In the genomic region with DNA sequence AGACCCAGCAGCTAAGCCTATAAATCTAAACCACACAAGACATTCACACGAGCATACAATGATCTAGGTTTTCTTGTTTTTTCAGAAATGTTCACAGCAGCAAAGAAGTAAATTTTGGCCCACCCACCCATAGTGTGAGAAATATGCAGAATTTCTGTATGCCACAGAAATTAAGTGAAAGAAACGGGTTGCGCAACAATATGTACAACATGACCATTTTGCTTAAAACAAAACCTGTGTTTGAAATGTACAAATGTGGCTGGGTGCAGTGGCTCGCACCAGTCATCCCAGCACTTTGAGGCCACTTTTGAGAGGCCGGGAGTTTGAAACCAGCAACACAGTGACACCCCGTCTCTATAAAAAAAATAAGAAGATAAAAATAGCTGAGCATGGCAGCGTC, we compare ENCODE assay signal across 27 cellular contexts. TPM values are rescaled to one million over a fixed set of nuclear protein-coding genes. Genes with fewer than 3 reads are reported as not detected.
"Had no signal": no experiment of that assay in that cellular context is flagged by ENCODE, and none has a peak within 500 bp of the region (broad histone marks: within the 10 kb centered on the region; RNA-seq: fewer than 3 reads in every experiment).

No MANE protein-coding gene starts in this region.

- H3K4me1 ChIP-seq: breast epithelium, gastrocnemius medialis, left ventricle myocardium inferior, pancreas, psoas muscle, upper lobe of right lung had no signal

- ATAC-seq: activated CD8-positive, alpha-beta T cell treated with anti-CD3 and anti-CD28 coated beads for 36 hours; activated naive CD4-positive, alpha-beta T cell treated with anti-CD3 and anti-CD28 coated beads, Interleukin-2, amount 50 U/mL, for 72 hours; activated T-cell treated with anti-CD3 and anti-CD28 coated beads, Interleukin-2, amount 50 U/mL, for 72 hours; gastrocnemius medialis; pancreas; psoas muscle; stimulated activated memory B cell treated with anti-CD40 and anti-IgM and Interleukin-4, amounts not matched to agents 10 μg/mL and 1 μg/mL and 100 μg/mL, for 72 hours; stimulated activated naive CD8-positive, alpha-beta T cell treated with anti-CD3 and anti-CD28 coated beads, Interleukin-15, amount 100 ng/mL, for 72 hours; T-helper 17 cell; upper lobe of right lung had no signal

- H3K4me3 Mint-ChIP-seq: activated CD8-positive, alpha-beta T cell treated with anti-CD3 and anti-CD28 coated beads for 36 hours; activated T-cell treated with anti-CD3 and anti-CD28 coated beads, Interleukin-2, amount 50 U/mL, for 72 hours; nephron; stimulated activated memory B cell treated with anti-CD40 and anti-IgM and Interleukin-4, amounts not matched to agents 10 μg/mL and 1 μg/mL and 100 μg/mL, for 72 hours; stimulated activated naive CD8-positive, alpha-beta T cell treated with anti-CD3 and anti-CD28 coated beads, Interleukin-15, amount 100 ng/mL, for 72 hours; T-helper 17 cell had no signal

- H3K27me3 ChIP-seq: breast epithelium, hepatocyte, pancreas had no signal

- H3K36me3 ChIP-seq: breast epithelium, gastrocnemius medialis, left ventricle myocardium inferior, pancreas, upper lobe of right lung had no signal

- H3K27ac ChIP-seq: breast epithelium, gastrocnemius medialis, hepatocyte, left ventricle myocardium inferior, pancreas, psoas muscle, upper lobe of right lung had no signal

- H3K9me3 Mint-ChIP-seq: activated CD8-positive, alpha-beta T cell treated with anti-CD3 and anti-CD28 coated beads for 36 hours; activated naive CD4-positive, alpha-beta T cell treated with anti-CD3 and anti-CD28 coated beads, Interleukin-2, amount 50 U/mL, for 72 hours; activated T-cell treated with anti-CD3 and anti-CD28 coated beads, Interleukin-2, amount 50 U/mL, for 72 hours; nephron; stimulated activated memory B cell treated with anti-CD40 and anti-IgM and Interleukin-4, amounts not matched to agents 10 μg/mL and 1 μg/mL and 100 μg/mL, for 72 hours; stimulated activated naive CD8-positive, alpha-beta T cell treated with anti-CD3 and anti-CD28 coated beads, Interleukin-15, amount 100 ng/mL, for 72 hours had no signal

- H3K9me3 ChIP-seq: breast epithelium, gastrocnemius medialis, left ventricle myocardium inferior, pancreas, psoas muscle, upper lobe of right lung had no signal

- H3K4me3 ChIP-seq: breast epithelium, gastrocnemius medialis, hepatocyte, left ventricle myocardium inferior, pancreas, psoas muscle, smooth muscle cell, upper lobe of right lung had no signal

- H3K4me1 Mint-ChIP-seq: stimulated activated memory B cell treated with anti-CD40 and anti-IgM and Interleukin-4, amounts not matched to agents 10 μg/mL and 1 μg/mL and 100 μg/mL, for 72 hours; stimulated activated naive CD8-positive, alpha-beta T cell treated with anti-CD3 and anti-CD28 coated beads, Interleukin-15, amount 100 ng/mL, for 72 hours; T-helper 17 cell had no signal

- H3K27ac Mint-ChIP-seq: activated CD8-positive, alpha-beta T cell treated with anti-CD3 and anti-CD28 coated beads for 36 hours; activated naive CD4-positive, alpha-beta T cell treated with anti-CD3 and anti-CD28 coated beads, Interleukin-2, amount 50 U/mL, for 72 hours; activated T-cell treated with anti-CD3 and anti-CD28 coated beads, Interleukin-2, amount 50 U/mL, for 72 hours; nephron; stimulated activated memory B cell treated with anti-CD40 and anti-IgM and Interleukin-4, amounts not matched to agents 10 μg/mL and 1 μg/mL and 100 μg/mL, for 72 hours; stimulated activated naive CD8-positive, alpha-beta T cell treated with anti-CD3 and anti-CD28 coated beads, Interleukin-15, amount 100 ng/mL, for 72 hours; T-helper 17 cell had no signal

- H3K36me3 Mint-ChIP-seq: activated naive CD4-positive, alpha-beta T cell treated with anti-CD3 and anti-CD28 coated beads, Interleukin-2, amount 50 U/mL, for 72 hours; stimulated activated memory B cell treated with anti-CD40 and anti-IgM and Interleukin-4, amounts not matched to agents 10 μg/mL and 1 μg/mL and 100 μg/mL, for 72 hours had no signal

- DNase-seq: activated CD4-positive, alpha-beta T cell treated with anti-CD3 and anti-CD28 coated beads for 1 hour; activated CD4-positive, alpha-beta T cell treated with anti-CD3 and anti-CD28 coated beads, Interleukin-2, amount 50 U/mL, for 1 hour; activated CD8-positive, alpha-beta T cell treated with anti-CD3 and anti-CD28 coated beads for 36 hours; activated naive CD4-positive, alpha-beta T cell; activated T-cell treated with anti-CD3 and anti-CD28 coated beads, Interleukin-2, amount 50 U/mL, for 72 hours; effector CD8-positive, alpha-beta T cell; erythroblast; gastrocnemius medialis; islet precursor cell; left ventricle myocardium inferior; nucleus accumbens; pancreas; psoas muscle; stimulated activated CD4-positive, alpha-beta T cell treated with anti-CD3 and anti-CD28 coated beads, Interleukin-1b, Interleukin-23, amount 100 ng/mL, for 48 hours; stimulated activated CD4-positive, alpha-beta T cell treated with anti-CD3 and anti-CD28 coated beads, Interleukin-4, amount 100 ng/mL, for 4 hours; stimulated activated CD8-positive, alpha-beta memory T cell treated with anti-CD3 and anti-CD28 coated beads, Interleukin-4, amount 100 ng/mL, for 48 hours; stimulated activated naive CD8-positive, alpha-beta T cell treated with anti-CD3 and anti-CD28 coated beads, Interleukin-15, amount 100 ng/mL, for 72 hours; substantia nigra; T-helper 17 cell; T1000 had no signal

RNA-seq across cellular contexts. Expression of a gene that starts 9.4 kb away (rescaled TPM):
- total RNA-seq: gastrocnemius medialis, psoas muscle had no signal
- polyA plus RNA-seq: psoas muscle had no signal
